ENCODE assay signal across 20 cellular contexts in the genomic region with DNA sequence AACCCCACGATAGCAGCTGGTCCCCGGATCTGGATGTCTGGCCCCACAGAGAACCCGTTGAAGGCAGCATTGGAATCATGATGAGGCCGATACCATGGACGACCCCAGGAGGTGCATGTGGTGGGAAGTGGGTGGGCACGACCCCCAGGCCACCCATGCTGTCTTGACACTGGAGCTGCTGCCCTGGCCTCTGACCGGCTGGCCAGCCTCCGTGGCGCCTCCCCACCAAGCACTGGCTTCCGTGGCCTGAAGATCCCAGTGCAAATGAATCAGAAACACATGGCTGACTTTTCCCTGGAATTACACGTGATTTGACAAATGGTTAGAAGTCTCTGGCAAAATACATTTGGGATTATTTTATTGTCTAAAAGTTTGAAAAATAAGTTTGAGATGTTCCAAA.
"Had no signal": no experiment of that assay in that cellular context is flagged by ENCODE, and none has a peak within 500 bp of the region (broad histone marks: within the 10 kb centered on the region; RNA-seq: fewer than 3 reads in every experiment).

No MANE protein-coding gene starts in this region.

- H3K9ac ChIP-seq: neural progenitor cell had no signal

- H3K27me3 ChIP-seq: left lung, neural progenitor cell, ovary, spleen, tibial nerve, uterus had no signal

- H3K27ac ChIP-seq: left lung, lower lobe of right lung, neural progenitor cell, ovary, spleen, tibial nerve, uterus had no signal

- H3K36me3 ChIP-seq: left lung, lower lobe of right lung, neural progenitor cell, ovary, spleen, tibial nerve, uterus had no signal

- DNase-seq: hypothalamus; immature natural killer cell; kidney; left colon; left lung; lower lobe of right lung; mammary epithelial cell; mesendoderm; naive B cell; natural killer cell; nephron progenitor cell; ovary; right cardiac atrium; small intestine; spleen; stimulated activated CD4-positive, alpha-beta T cell treated with anti-CD3 and anti-CD28 coated beads, Interleukin-4, amount 100 ng/mL, for 24 hours; stimulated activated naive CD4-positive, alpha-beta T cell; uterus had no signal

- H3K4me2 ChIP-seq: neural progenitor cell had no signal

- H3K4me1 ChIP-seq: left lung, lower lobe of right lung, neural progenitor cell, spleen, tibial nerve, uterus had no signal

- H2AFZ ChIP-seq: neural progenitor cell had no signal

- H3K9me3 ChIP-seq: lower lobe of right lung, ovary, uterus had no signal

- H3K4me3 ChIP-seq: left lung, lower lobe of right lung, neural progenitor cell, ovary, spleen, tibial nerve, uterus had no signal
